ENCODE assay signal across 1 cellular context in the genomic region with DNA sequence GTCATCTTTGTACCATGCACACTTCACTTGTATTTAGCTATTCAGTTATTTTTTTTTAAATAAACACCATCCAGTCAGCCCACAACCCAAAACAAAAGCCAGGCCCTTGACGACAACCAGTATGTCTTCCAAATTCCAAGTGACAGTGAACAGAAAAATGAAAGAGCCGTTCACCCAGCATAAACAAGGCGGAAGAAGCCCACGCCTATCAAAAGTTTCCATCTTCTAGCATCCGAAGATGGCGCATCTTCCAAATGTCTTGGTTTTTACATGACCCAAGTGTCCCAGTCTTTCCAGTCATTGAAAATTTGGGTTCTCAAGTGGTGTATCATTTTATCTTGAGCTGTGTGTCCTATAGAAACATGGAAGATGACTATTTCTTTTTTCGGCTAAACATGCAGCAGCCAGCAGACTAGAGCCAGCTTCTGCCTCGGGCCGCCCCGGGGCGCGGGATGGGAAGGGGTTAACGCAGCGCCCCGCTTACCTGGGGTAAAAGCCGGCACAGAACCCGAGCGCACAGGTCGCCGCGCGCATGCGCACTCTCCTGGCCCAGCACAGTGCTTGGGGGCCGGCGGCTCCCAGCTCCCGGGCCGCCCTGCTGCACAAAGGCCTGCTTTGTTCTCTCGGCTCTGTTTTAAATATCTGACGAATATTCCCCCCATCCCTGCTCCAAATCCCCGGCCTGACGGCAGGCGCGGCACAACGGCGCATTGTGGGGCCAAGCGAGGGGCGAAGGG.
TF ChIP-seq lines count a peak whose summit lies in the region.

No MANE protein-coding gene starts in this region.

TF ChIP-seq in HepG2, 621 proteins besides CTCF, POLR2A, EP300 and RAD21 (continued from another document):
- peak; percentile 19 for TF ChIP-seq HNRNPLL (IDR thresholded peaks at IDR 0.05; ENCODE audit: low read depth, low read length, poor library complexity, severe bottlenecking)
